In the genomic region with DNA sequence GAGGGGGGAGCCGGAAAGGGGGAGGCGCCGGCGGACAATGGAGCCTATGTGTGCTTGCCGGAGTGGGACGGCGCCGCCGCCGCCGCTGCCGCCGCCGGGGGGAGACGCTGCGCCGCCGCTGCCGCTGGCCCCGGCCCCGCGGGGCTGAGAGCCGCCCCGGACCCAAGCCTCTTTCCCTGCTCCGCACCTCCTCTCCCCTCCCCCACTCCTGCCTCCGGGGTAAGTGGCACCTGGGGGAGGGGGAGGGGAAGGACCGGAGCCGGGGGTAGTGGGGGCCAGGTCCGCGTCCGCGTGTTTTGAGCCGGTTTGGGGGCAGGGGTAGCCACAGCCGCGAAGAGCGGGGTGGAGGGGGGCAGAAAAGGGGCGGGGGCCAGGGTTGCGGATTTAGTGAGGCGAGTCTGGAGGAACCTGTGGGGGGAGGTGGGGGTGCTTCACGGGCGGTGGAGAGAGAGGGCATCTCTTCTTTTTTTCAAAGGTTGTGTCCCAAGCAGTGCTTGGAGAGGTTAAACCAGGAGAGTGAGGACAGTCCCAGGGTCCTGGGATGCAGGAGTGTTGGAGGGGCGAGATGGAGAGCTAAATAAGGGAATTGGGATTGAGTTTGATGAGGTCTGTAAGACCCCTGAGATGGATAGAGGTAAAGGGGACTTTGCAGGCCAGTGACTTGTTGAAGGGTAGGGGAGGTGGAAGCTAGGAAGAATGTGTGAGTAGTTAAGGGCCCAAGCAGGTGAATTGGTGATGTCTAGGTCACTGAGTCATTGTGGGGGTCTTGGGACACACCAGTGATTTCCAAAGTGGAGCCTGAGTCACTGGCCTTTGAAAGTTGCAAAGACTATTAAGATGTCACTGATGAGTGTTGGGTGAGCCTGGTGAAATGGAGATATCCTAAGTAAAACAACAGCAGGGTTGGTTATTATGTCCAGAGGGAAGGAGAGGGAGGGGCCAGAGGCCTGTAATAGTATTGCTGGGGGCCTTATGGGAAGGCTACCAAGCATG, we compare ENCODE assay signal across 8 cellular contexts. TPM values are rescaled to one million over a fixed set of nuclear protein-coding genes. Genes with fewer than 3 reads are reported as not detected.
DNase-seq lines count a peak whose midpoint lies in the region; ATAC-seq, FAIRE-seq and TF ChIP-seq lines count a peak whose summit lies in the region.

No MANE protein-coding gene starts in this region.

- H3K4me1 ChIP-seq in CD4-positive, alpha-beta memory T cell (ENCODE audit: insufficient read depth, low read length) = peaks cover 24% of the 10 kb centered on the region
- H3K4me1 ChIP-seq in RWPE2 (ENCODE audit: insufficient read depth, poor library complexity, severe bottlenecking) = peaks cover 4% of the 10 kb centered on the region

- POLR2A ChIA-PET in CD4-positive, alpha-beta memory T cell (lab: Charles Lee; ENCODE audit: partially characterized antibody) = interaction anchor here (0.8 to 5.8 kb wide), 10 partner anchors 18 to 292 kb away, joined by 3 to 121 read pairs (median 5); a partner anchor contains a TSS
- POLR2A ChIA-PET in naive thymus-derived CD8-positive, alpha-beta T cell (lab: Charles Lee) = interaction anchor here (0.8 to 3.2 kb wide), 6 partner anchors 12 to 73 kb away, joined by 3 to 73 read pairs (median 4); a partner anchor contains a TSS

- H3K4me1 Mint-ChIP-seq in CD4-positive, alpha-beta memory T cell = peaks cover 15 to 33% (median 25%) of the 10 kb centered on the region in 4 donors
- H3K4me1 Mint-ChIP-seq in effector memory CD8-positive, alpha-beta T cell (ENCODE audit: low read depth in 2 of 2) = peaks cover 15 to 16% of the 10 kb centered on the region in 2 donors
- peaks cover 17 to 31% (median 24%) of the 10 kb centered on the region in 4 donors for H3K4me1 Mint-ChIP-seq in naive thymus-derived CD8-positive, alpha-beta T cell

- peak overlapping the region; percentile 40 to 92 (median 77) for H3K27ac Mint-ChIP-seq in CD4-positive, alpha-beta memory T cell
- H3K27ac Mint-ChIP-seq in effector memory CD8-positive, alpha-beta T cell = peak overlapping the region in 1 of 2 donors; percentile 8
- peak overlapping the region; percentile 18 to 87 (median 76) for H3K27ac Mint-ChIP-seq in naive thymus-derived CD8-positive, alpha-beta T cell

- peak overlapping the region; percentile 35 for H3K27ac ChIP-seq in CD4-positive, alpha-beta memory T cell (ENCODE audit: low read depth, low read length)
- H3K27ac ChIP-seq in RWPE2 (ENCODE audit: poor library complexity, severe bottlenecking) = peak overlapping the region; percentile 50

- TF ChIP-seq POLR2A in H54 (IDR thresholded peaks at IDR 0.05; ENCODE audit: low read depth, low read length) = peak; percentile 48; the same call in 1 of the 2 replicates

- ATAC-seq in RWPE2 (ENCODE audit: low read depth) (peak; percentile 15; the same call in 2 of the 3 replicates), HG02610 (IDR thresholded peaks at IDR 0.05; ENCODE audit: unreplicated experiment) (no peak)
- no peak for ATAC-seq in effector memory CD8-positive, alpha-beta T cell (replicated peaks)
- peak in 1 of 2 donors; percentile 1 for ATAC-seq in naive thymus-derived CD8-positive, alpha-beta T cell
- ATAC-seq in activated CD4-positive, CD25-positive, alpha-beta regulatory T cell treated with anti-CD3 and anti-CD28 coated beads, Interleukin-2, amount 50 U/mL, for 24 hours = no peak

- H3K9me3 ChIP-seq in CD4-positive, alpha-beta memory T cell (ENCODE audit: control insufficient read depth in 1 of 2, low read length in 2 of 2) = no peaks in the 10 kb centered on the region
- no peaks in the 10 kb centered on the region for H3K9me3 ChIP-seq in RWPE2 (ENCODE audit: severe bottlenecking)

- no peaks in the 10 kb centered on the region for H3K36me3 ChIP-seq in CD4-positive, alpha-beta memory T cell (ENCODE audit: insufficient read depth, low read length)
- H3K36me3 ChIP-seq in RWPE2 (ENCODE audit: low read depth) = no peaks in the 10 kb centered on the region

- intact Hi-C loops in CD4-positive, alpha-beta memory T cell (cut with micrococcal nuclease) = loop anchor here (2.0 to 5.0 kb wide), 3 partner anchors 26 to 86 kb away; no protein-coding TSS in a partner anchor

- no peaks in the 10 kb centered on the region for H3K9me3 Mint-ChIP-seq in CD4-positive, alpha-beta memory T cell
- H3K9me3 Mint-ChIP-seq in effector memory CD8-positive, alpha-beta T cell = no peaks in the 10 kb centered on the region
- no peaks in the 10 kb centered on the region for H3K9me3 Mint-ChIP-seq in naive thymus-derived CD8-positive, alpha-beta T cell

- peak in 1 of 5 donors; percentile 61 for DNase-seq in CD4-positive, alpha-beta memory T cell
- DNase-seq in H54 (ENCODE audit: insufficient read length, low spot score) (peak; percentile 24), RWPE2 (ENCODE audit: low spot score) (no peak), NCI-H128 (lab: John Stamatoyannopoulos, UW; ENCODE audit: unreplicated experiment) (no peak)
- DNase-seq in effector memory CD8-positive, alpha-beta T cell = peak in 1 of 3 experiments; percentile 26
- DNase-seq in naive thymus-derived CD8-positive, alpha-beta T cell = no peak

- H3K27me3 ChIP-seq in CD4-positive, alpha-beta memory T cell (ENCODE audit: insufficient read depth, low read length) = no peaks in the 10 kb centered on the region
- H3K27me3 ChIP-seq in RWPE2 (ENCODE audit: insufficient read depth, poor library complexity, severe bottlenecking) = peaks cover 6% of the 10 kb centered on the region

- peak overlapping the region in 1 of 2 donors; percentile 19 for H3K4me3 ChIP-seq in CD4-positive, alpha-beta memory T cell (ENCODE audit: low read length in 2 of 2)
- peak overlapping the region; percentile 94 for H3K4me3 ChIP-seq in RWPE2 (ENCODE audit: severe bottlenecking)

- FAIRE-seq in H54 (lab: Jason Lieb, UNC) = no peak

- H3K36me3 Mint-ChIP-seq in CD4-positive, alpha-beta memory T cell = peaks cover 4 to 5% of the 10 kb centered on the region in 2 donors
- peaks cover 3% of the 10 kb centered on the region for H3K36me3 Mint-ChIP-seq in effector memory CD8-positive, alpha-beta T cell (ENCODE audit: insufficient read depth)
- peaks cover 0 to 10% (median 0%) of the 10 kb centered on the region in 3 donors for H3K36me3 Mint-ChIP-seq in naive thymus-derived CD8-positive, alpha-beta T cell

- H3K27me3 Mint-ChIP-seq in CD4-positive, alpha-beta memory T cell = no peaks in the 10 kb centered on the region
- no peaks in the 10 kb centered on the region for H3K27me3 Mint-ChIP-seq in effector memory CD8-positive, alpha-beta T cell
- no peaks in the 10 kb centered on the region for H3K27me3 Mint-ChIP-seq in naive thymus-derived CD8-positive, alpha-beta T cell

- CTCF ChIA-PET in CD4-positive, alpha-beta memory T cell (lab: Charles Lee; ENCODE audit: partially characterized antibody) = interaction anchor here (0.8 to 4.2 kb wide), 6 partner anchors 27 to 84 kb away, joined by 3 to 18 read pairs (median 5); a partner anchor contains a TSS

- TF ChIP-seq CTCF in RWPE2 (IDR thresholded peaks at IDR 0.05; ENCODE audit: poor library complexity, severe bottlenecking) = peak; percentile 19

- peak overlapping the region; percentile 83 to 92 (median 86) for H3K4me3 Mint-ChIP-seq in CD4-positive, alpha-beta memory T cell
- peak overlapping the region; percentile 88 to 90 for H3K4me3 Mint-ChIP-seq in effector memory CD8-positive, alpha-beta T cell
- peak overlapping the region; percentile 84 to 94 (median 87) for H3K4me3 Mint-ChIP-seq in naive thymus-derived CD8-positive, alpha-beta T cell

RNA-seq across cellular contexts. Expression of a gene that starts 59.1 kb away (rescaled TPM):
- total RNA-seq in CD4-positive, alpha-beta memory T cell = 10 to 100 TPM; 12.7 to 15.5 TPM
- polyA plus RNA-seq in CD4-positive, alpha-beta memory T cell = 1 to 10 TPM in 1 of 2 donors, under 1 TPM in 1; 0.02 to 5.4 TPM
- total RNA-seq in naive thymus-derived CD8-positive, alpha-beta T cell = 10 to 100 TPM; 15.9 to 20.4 TPM
- polyA plus RNA-seq in naive thymus-derived CD8-positive, alpha-beta T cell = 1 to 10 TPM; 2.9 to 8.9 (median 8.5) TPM
